In genomic region chr14:54946500-54946899, GRCh38 we compare ENCODE assay signal across 25 cellular contexts. TPM values are rescaled to one million over a fixed set of nuclear protein-coding genes. Genes with fewer than 3 reads are reported as not detected.
DNase-seq lines count a peak whose midpoint lies in the region; ATAC-seq, FAIRE-seq and TF ChIP-seq lines count a peak whose summit lies in the region.
"Had no signal": no experiment of that assay in that cellular context is flagged by ENCODE, and none has a peak within 500 bp of the region (broad histone marks: within the 10 kb centered on the region; RNA-seq: fewer than 3 reads in every experiment).

No MANE protein-coding gene starts in this region.

- no peaks in the 10 kb centered on the region for H3K27me3 Mint-ChIP-seq in activated naive CD4-positive, alpha-beta T cell treated with anti-CD3 and anti-CD28 coated beads, Interleukin-2, amount 10 ng/mL, durations not matched to agents 7 days and 5 days
- H3K27me3 Mint-ChIP-seq in CD4-positive, CD25-positive, alpha-beta regulatory T cell = no peaks in the 10 kb centered on the region
- no peaks in the 10 kb centered on the region for H3K27me3 Mint-ChIP-seq in activated CD8-positive, alpha-beta memory T cell treated with anti-CD3 and anti-CD28 coated beads, Interleukin-2, amount 10 ng/mL, durations not matched to agents 7 days and 5 days
- H3K27me3 Mint-ChIP-seq in activated naive CD8-positive, alpha-beta T cell treated with anti-CD3 and anti-CD28 coated beads, Interleukin-2, amount 50 U/mL, for 24 hours = no peaks in the 10 kb centered on the region
- H3K27me3 Mint-ChIP-seq: CD4-positive, alpha-beta T cell had no signal

- no peaks in the 10 kb centered on the region for H3K9me3 Mint-ChIP-seq in activated naive CD4-positive, alpha-beta T cell treated with anti-CD3 and anti-CD28 coated beads, Interleukin-2, amount 10 ng/mL, durations not matched to agents 7 days and 5 days
- peaks cover 3 to 10% of the 10 kb centered on the region in 2 donors for H3K9me3 Mint-ChIP-seq in activated naive CD4-positive, alpha-beta T cell treated with anti-CD3 and anti-CD28 coated beads, Interleukin-2, amount 50 U/mL, for 72 hours
- peaks cover 0 to 13% (median 3%) of the 10 kb centered on the region in 7 donors for H3K9me3 Mint-ChIP-seq in CD4-positive, CD25-positive, alpha-beta regulatory T cell
- no peaks in the 10 kb centered on the region for H3K9me3 Mint-ChIP-seq in activated CD8-positive, alpha-beta memory T cell treated with anti-CD3 and anti-CD28 coated beads, Interleukin-2, amount 10 ng/mL, durations not matched to agents 7 days and 5 days (ENCODE audit: low read depth)
- H3K9me3 Mint-ChIP-seq in activated naive CD8-positive, alpha-beta T cell treated with anti-CD3 and anti-CD28 coated beads, Interleukin-2, amount 50 U/mL, for 24 hours = no peaks in the 10 kb centered on the region
- H3K9me3 Mint-ChIP-seq: CD4-positive, alpha-beta T cell; CD8-positive, alpha-beta T cell had no signal

- intact Hi-C loops in K562 (cut with micrococcal nuclease) = no loop called here

- H3K4me3 Mint-ChIP-seq in activated naive CD4-positive, alpha-beta T cell treated with anti-CD3 and anti-CD28 coated beads, Interleukin-2, amount 10 ng/mL, durations not matched to agents 7 days and 5 days = no peak overlapping the region
- no peak overlapping the region for H3K4me3 Mint-ChIP-seq in CD4-positive, CD25-positive, alpha-beta regulatory T cell
- no peak overlapping the region for H3K4me3 Mint-ChIP-seq in activated CD8-positive, alpha-beta memory T cell treated with anti-CD3 and anti-CD28 coated beads, Interleukin-2, amount 10 ng/mL, durations not matched to agents 7 days and 5 days
- H3K4me3 Mint-ChIP-seq in activated naive CD8-positive, alpha-beta T cell treated with anti-CD3 and anti-CD28 coated beads, Interleukin-2, amount 50 U/mL, for 24 hours = no peak overlapping the region
- H3K4me3 Mint-ChIP-seq: CD14-positive monocyte; CD4-positive, alpha-beta T cell; CD8-positive, alpha-beta T cell had no signal

- no peaks in the 10 kb centered on the region for H3K79me2 ChIP-seq in K562 (ENCODE audit: control insufficient read depth, insufficient read depth, low read length)

- no peak for TF ChIP-seq RAD21 in K562 (CRISPR knock-in tag; conservative IDR thresholded peaks at IDR 0.05 in 1 of 2, IDR thresholded peaks at IDR 0.05 in 1 of 2)

- 84% methylated on average over 3 of the region's 4 CpGs for WGBS in K562 (ENCODE audit: insufficient coverage, low coverage, missing lambda C conversion rate)

- TF ChIP-seq EP300 in K562 (IDR thresholded peaks at IDR 0.05; ENCODE audit: low read length) = no peak

- no peak for ATAC-seq in activated naive CD4-positive, alpha-beta T cell treated with anti-CD3 and anti-CD28 coated beads, Interleukin-2, amount 50 U/mL, for 72 hours
- ATAC-seq in CD4-positive, CD25-positive, alpha-beta regulatory T cell (ENCODE audit: low read depth in 2 of 2) = no peak
- ATAC-seq in K562 = no peak
- ATAC-seq in activated CD8-positive, alpha-beta memory T cell treated with anti-CD3 and anti-CD28 coated beads, Interleukin-2, amount 10 ng/mL, durations not matched to agents 7 days and 5 days = no peak
- ATAC-seq in activated naive CD8-positive, alpha-beta T cell treated with anti-CD3 and anti-CD28 coated beads, Interleukin-2, amount 50 U/mL, for 24 hours = no peak
- ATAC-seq: CD8-positive, alpha-beta T cell had no signal

- H3K9me3 ChIP-seq in CD4-positive, CD25-positive, alpha-beta regulatory T cell (ENCODE audit: control insufficient read depth in 2 of 2, low read length in 2 of 2) = peaks cover 0 to 3% of the 10 kb centered on the region in 2 experiments
- no peaks in the 10 kb centered on the region for H3K9me3 ChIP-seq in K562 (replicated peaks; ENCODE audit: control insufficient read depth, insufficient read depth, low read depth, low read length)
- H3K9me3 ChIP-seq: BE2C, Caco-2 had no signal

- FAIRE-seq in HTR-8/SVneo (lab: Jason Lieb, UNC) (peak; percentile 64), K562 (lab: Jason Lieb, UNC) (no peak)
- FAIRE-seq: A204.1, D721Med, G401.6, GM12891, GM19239 had no signal

- CTCF ChIA-PET in activated naive CD4-positive, alpha-beta T cell treated with anti-CD3 and anti-CD28 coated beads, Interleukin-2, amount 10 ng/mL, durations not matched to agents 7 days and 5 days (lab: Charles Lee) = interaction anchor here (1.1 kb wide), 1 partner anchor 42 kb away, joined by 3 read pairs; no protein-coding TSS in a partner anchor
- CTCF ChIA-PET in K562 (lab: Yijun Ruan, JAX; ENCODE audit: low intra/inter-chr PET ratio) = no interaction called here
- CTCF ChIA-PET in activated CD8-positive, alpha-beta memory T cell treated with anti-CD3 and anti-CD28 coated beads, Interleukin-2, amount 10 ng/mL, durations not matched to agents 7 days and 5 days (lab: Charles Lee) = interaction anchor here (1.2 kb wide), 1 partner anchor 10 kb away, joined by 3 read pairs; no protein-coding TSS in a partner anchor

- peak overlapping the region; percentile 25 for H3K27ac ChIP-seq in CD4-positive, CD25-positive, alpha-beta regulatory T cell (ENCODE audit: insufficient read depth, low read length, poor library complexity, severe bottlenecking)
- H3K27ac ChIP-seq in K562 (ENCODE audit: extremely low read depth, low read depth, low read length) = no peak overlapping the region
- H3K27ac ChIP-seq: BLaER1 had no signal

- H3K4me3 ChIP-seq in CD4-positive, CD25-positive, alpha-beta regulatory T cell (ENCODE audit: low read depth, low read length) = no peak overlapping the region
- H3K4me3 ChIP-seq in K562 = no peak overlapping the region
- H3K4me3 ChIP-seq: BLaER1 had no signal

- H3K9ac ChIP-seq in K562 (ENCODE audit: insufficient read depth in 1 of 2, low read depth in 2 of 2, low read length in 2 of 2) = no peak overlapping the region
- H3K9ac ChIP-seq: BLaER1 had no signal

- no peaks in the 10 kb centered on the region for H4K20me1 ChIP-seq in K562 (replicated peaks; ENCODE audit: control insufficient read depth, insufficient read depth, low read length)
- H4K20me1 ChIP-seq: BLaER1 had no signal

- POLR2A ChIA-PET in K562 (lab: Yijun Ruan, JAX) = no interaction called here

- peaks cover 9% of the 10 kb centered on the region for H3K4me1 ChIP-seq in CD4-positive, CD25-positive, alpha-beta regulatory T cell (ENCODE audit: control insufficient read depth, insufficient read depth, low read length, poor library complexity, severe bottlenecking)
- no peaks in the 10 kb centered on the region for H3K4me1 ChIP-seq in K562 (replicated peaks in 1 of 2; ENCODE audit: control insufficient read depth in 2 of 2, insufficient read depth in 2 of 2, low read length in 2 of 2)
- H3K4me1 ChIP-seq: BE2C, Caco-2 had no signal

- H3K4me2 ChIP-seq in K562 (ENCODE audit: insufficient read depth, low read length) = no peak overlapping the region
- H3K4me2 ChIP-seq: BLaER1 had no signal

- H3K27me3 ChIP-seq in CD4-positive, CD25-positive, alpha-beta regulatory T cell (ENCODE audit: control insufficient read depth, insufficient read depth, low read length) = no peaks in the 10 kb centered on the region
- no peaks in the 10 kb centered on the region for H3K27me3 ChIP-seq in K562 (ENCODE audit: control insufficient read depth in 2 of 2, insufficient read depth in 2 of 2, low read length in 2 of 2)
- H3K27me3 ChIP-seq: BE2C, BLaER1 had no signal

- no TSS peak for BruUV-seq in K562 (replicated peaks; lab: Mats Ljungman, UMichigan)

- TF ChIP-seq CTCF in K562 (IDR thresholded peaks at IDR 0.05 in 2 of 3, conservative IDR thresholded peaks at IDR 0.05 in 1 of 3; ENCODE audit: insufficient read depth in 2 of 3, low read depth in 1 of 3, low read length in 3 of 3) = no peak

- peak overlapping the region; percentile 24 for H3K27ac Mint-ChIP-seq in activated naive CD4-positive, alpha-beta T cell treated with anti-CD3 and anti-CD28 coated beads, Interleukin-2, amount 10 ng/mL, durations not matched to agents 7 days and 5 days
- no peak overlapping the region for H3K27ac Mint-ChIP-seq in activated naive CD4-positive, alpha-beta T cell treated with anti-CD3 and anti-CD28 coated beads, Interleukin-2, amount 50 U/mL, for 72 hours
- peak overlapping the region; percentile 76 to 80 (median 80) for H3K27ac Mint-ChIP-seq in CD4-positive, CD25-positive, alpha-beta regulatory T cell
- H3K27ac Mint-ChIP-seq in activated CD8-positive, alpha-beta memory T cell treated with anti-CD3 and anti-CD28 coated beads, Interleukin-2, amount 10 ng/mL, durations not matched to agents 7 days and 5 days = no peak overlapping the region
- no peak overlapping the region for H3K27ac Mint-ChIP-seq in activated naive CD8-positive, alpha-beta T cell treated with anti-CD3 and anti-CD28 coated beads, Interleukin-2, amount 50 U/mL, for 24 hours
- H3K27ac Mint-ChIP-seq: CD4-positive, alpha-beta T cell; CD8-positive, alpha-beta T cell had no signal

- TF ChIP-seq POLR2A in K562 (conservative IDR thresholded peaks at IDR 0.05) = no peak

- H3K36me3 ChIP-seq in CD4-positive, CD25-positive, alpha-beta regulatory T cell (ENCODE audit: control insufficient read depth, insufficient read depth, low read length) = no peaks in the 10 kb centered on the region
- H3K36me3 ChIP-seq in K562 (ENCODE audit: control insufficient read depth, insufficient read depth, low read length) = peaks cover 33% of the 10 kb centered on the region; the same call in 2 of the 3 replicates

- DNase-seq in activated naive CD4-positive, alpha-beta T cell treated with anti-CD3 and anti-CD28 coated beads, Interleukin-2, amount 10 ng/mL, durations not matched to agents 7 days and 5 days = no peak
- DNase-seq in activated naive CD4-positive, alpha-beta T cell treated with anti-CD3 and anti-CD28 coated beads, Interleukin-2, amount 50 U/mL, for 72 hours (ENCODE audit: low spot score in 2 of 2) = no peak
- no peak for DNase-seq in CD4-positive, CD25-positive, alpha-beta regulatory T cell
- DNase-seq in HTR-8/SVneo (ENCODE audit: insufficient read length, low spot score) (no peak), K562 (ENCODE audit: extremely low read depth in 1 of 4, low spot score in 3 of 4) (no peak), HK-2 (ENCODE audit: unreplicated experiment) (no peak)
- DNase-seq in activated CD8-positive, alpha-beta memory T cell treated with anti-CD3 and anti-CD28 coated beads, Interleukin-2, amount 10 ng/mL, durations not matched to agents 7 days and 5 days = no peak
- no peak for DNase-seq in activated naive CD8-positive, alpha-beta T cell treated with anti-CD3 and anti-CD28 coated beads, Interleukin-2, amount 50 U/mL, for 24 hours
- DNase-seq: 8988T; ACHN; BE2C; C1 segment of cervical spinal cord; Caco-2; Calu3; CD4-positive, alpha-beta T cell; CD8-positive, alpha-beta T cell; DMS79 treated with DMSO at 0.1 percent for 48 hours; GF-D8 had no signal

- in situ Hi-C loops in K562 (cut with MboI) = no loop called here

- no peak overlapping the region for H2AFZ ChIP-seq in K562 (ENCODE audit: low read depth, low read length)

- peaks cover 51% of the 10 kb centered on the region for H3K36me3 Mint-ChIP-seq in activated naive CD4-positive, alpha-beta T cell treated with anti-CD3 and anti-CD28 coated beads, Interleukin-2, amount 10 ng/mL, durations not matched to agents 7 days and 5 days
- H3K36me3 Mint-ChIP-seq in activated naive CD4-positive, alpha-beta T cell treated with anti-CD3 and anti-CD28 coated beads, Interleukin-2, amount 50 U/mL, for 72 hours = peaks cover 28 to 45% of the 10 kb centered on the region in 2 donors
- H3K36me3 Mint-ChIP-seq in CD4-positive, CD25-positive, alpha-beta regulatory T cell = peaks cover 7% of the 10 kb centered on the region
- H3K36me3 Mint-ChIP-seq in activated CD8-positive, alpha-beta memory T cell treated with anti-CD3 and anti-CD28 coated beads, Interleukin-2, amount 10 ng/mL, durations not matched to agents 7 days and 5 days = peaks cover 53% of the 10 kb centered on the region
- H3K36me3 Mint-ChIP-seq in activated naive CD8-positive, alpha-beta T cell treated with anti-CD3 and anti-CD28 coated beads, Interleukin-2, amount 50 U/mL, for 24 hours (ENCODE audit: low read depth) = peaks cover 41% of the 10 kb centered on the region

- H3K9me1 ChIP-seq in K562 (ENCODE audit: control insufficient read depth, insufficient read depth, low read length) = no peaks in the 10 kb centered on the region

- H3K4me1 Mint-ChIP-seq in activated naive CD4-positive, alpha-beta T cell treated with anti-CD3 and anti-CD28 coated beads, Interleukin-2, amount 10 ng/mL, durations not matched to agents 7 days and 5 days = peaks cover 11% of the 10 kb centered on the region
- H3K4me1 Mint-ChIP-seq in CD4-positive, CD25-positive, alpha-beta regulatory T cell = peaks cover 0 to 33% (median 10%) of the 10 kb centered on the region in 4 donors
- H3K4me1 Mint-ChIP-seq in activated CD8-positive, alpha-beta memory T cell treated with anti-CD3 and anti-CD28 coated beads, Interleukin-2, amount 10 ng/mL, durations not matched to agents 7 days and 5 days = peaks cover 12% of the 10 kb centered on the region
- H3K4me1 Mint-ChIP-seq in activated naive CD8-positive, alpha-beta T cell treated with anti-CD3 and anti-CD28 coated beads, Interleukin-2, amount 50 U/mL, for 24 hours = peaks cover 4% of the 10 kb centered on the region

RNA-seq across cellular contexts. Expression of gene GCH1, which starts 43.9 kb away (rescaled TPM):
- total RNA-seq in activated naive CD4-positive, alpha-beta T cell treated with anti-CD3 and anti-CD28 coated beads, Interleukin-2, amount 50 U/mL, for 72 hours = 10 to 100 TPM; 36.1 to 52.3 TPM
- total RNA-seq in CD4-positive, CD25-positive, alpha-beta regulatory T cell = 53.9 TPM
- 10 to 100 TPM; 41.8 to 63.0 (median 45.8) TPM for polyA plus RNA-seq in CD4-positive, CD25-positive, alpha-beta regulatory T cell
- 3.8 and 4.0 TPM in 2 replicates for total RNA-seq in K562 (2011; cell fraction: chromatin; rRNA removed; ENCODE audit: low replicate concordance)
- total RNA-seq in K562 (2011; cell fraction: nucleolus; rRNA removed) = 3.8 and 4.1 TPM in 2 replicates
- 2.9 and 5.3 TPM in 2 replicates for total RNA-seq in K562 (2011; cell fraction: nucleoplasm; rRNA removed)
- total RNA-seq in K562 (2014; rRNA removed) (5.4 and 6.8 TPM in 2 replicates), K562 (2014; rRNA removed; fragmentation: Illumina TruSeq; extraction: Trizol) (6.5 and 7.9 TPM in 2 replicates), K562 (2015; rRNA removed; fragmentation: Illumina TruSeq; extraction: Trizol) (3.8 and 4.3 TPM in 2 replicates), K562 (2021) (7.6 and 7.9 TPM in 2 replicates)
- polyA plus RNA-seq in K562 (2011; rRNA removed) (10.3 and 13.1 TPM in 2 replicates), K562 (2014; fragmentation: Illumina TruSeq; extraction: Trizol) (5.1 and 7.3 TPM in 2 replicates), K562 (2014; fragmentation: Nextera tagmentation; extraction: Ambion mirVana) (1 to 10 TPM; 3.9 to 4.6 TPM), K562 (2014; rRNA removed) (8.4 and 10.6 TPM in 2 replicates)
- 3.5 and 4.6 TPM in 2 replicates for polyA plus RNA-seq in K562 (2011; cell fraction: cytosol; rRNA removed)
- polyA plus RNA-seq in K562 (2011; cell fraction: nucleus; rRNA removed) = 2.3 and 2.4 TPM in 2 replicates
- polyA plus RNA-seq in K562 (2012) = 4.4 and 7.8 TPM in 2 replicates
- polyA minus RNA-seq in K562 (2011; rRNA and poly(A)+ RNA removed) = 6.1 and 6.6 TPM in 2 replicates
- polyA minus RNA-seq in K562 (2011; cell fraction: cytosol; rRNA and poly(A)+ RNA removed) = 2.9 and 3.7 TPM in 2 replicates
- polyA minus RNA-seq in K562 (2011; cell fraction: nucleus; rRNA and poly(A)+ RNA removed) = 2.4 and 4.7 TPM in 2 replicates
- total RNA-seq in activated CD8-positive, alpha-beta memory T cell treated with anti-CD3 and anti-CD28 coated beads, Interleukin-2, amount 10 ng/mL, durations not matched to agents 7 days and 5 days = 10 to 100 TPM; 70.8 to 73.2 TPM

Comparison
In these comparisons a context has a peak if more than half of its experiments do, and no peak if none do; other contexts are left out.
1. H3K27ac Mint-ChIP-seq: peak in activated naive CD4-positive, alpha-beta T cell treated with anti-CD3 and anti-CD28 coated beads, Interleukin-2, amount 10 ng/mL, durations not matched to agents 7 days and 5 days (single experiment) and CD4-positive, CD25-positive, alpha-beta regulatory T cell (3 of 3); none in activated naive CD4-positive, alpha-beta T cell treated with anti-CD3 and anti-CD28 coated beads, Interleukin-2, amount 50 U/mL, for 72 hours (0 of 2), activated CD8-positive, alpha-beta memory T cell treated with anti-CD3 and anti-CD28 coated beads, Interleukin-2, amount 10 ng/mL, durations not matched to agents 7 days and 5 days (single experiment) and activated naive CD8-positive, alpha-beta T cell treated with anti-CD3 and anti-CD28 coated beads, Interleukin-2, amount 50 U/mL, for 24 hours (single experiment).